In genomic region chr6:367891-368630, GRCh38 we compare ENCODE assay signal across 34 cellular contexts. TPM values are rescaled to one million over a fixed set of nuclear protein-coding genes. Genes with fewer than 3 reads are reported as not detected.
"Had no signal": no experiment of that assay in that cellular context is flagged by ENCODE, and none has a peak within 500 bp of the region (broad histone marks: within the 10 kb centered on the region; RNA-seq: fewer than 3 reads in every experiment).

No MANE protein-coding gene starts in this region.

- DNase-seq: activated CD4-positive, alpha-beta T cell treated with anti-CD3 and anti-CD28 coated beads, Interleukin-2, amount 10 ng/mL, durations not matched to agents 24 days and 14 days; activated CD4-positive, alpha-beta T cell treated with anti-CD3 and anti-CD28 coated beads, Interleukin-2, amount 50 U/mL, for 4 hours; activated CD8-positive, alpha-beta T cell treated with anti-CD3 and anti-CD28 coated beads for 36 hours; activated gamma-delta T cell; activated naive CD4-positive, alpha-beta T cell treated with Interleukin-2 at 50 U/mL for 16 hours; activated naive CD8-positive, alpha-beta T cell treated with anti-CD3 and anti-CD28 coated beads, Interleukin-2, amount 10 ng/mL, durations not matched to agents 7 days and 5 days; activated T-cell treated with anti-CD3 and anti-CD28 coated beads, Interleukin-2, amount 50 U/mL, for 1 hour; amygdala; body of pancreas; Karpas-422; KBM-7; NCI-H1048; NCI-H1105 treated with DMSO at 0.1 percent for 48 hours; NCI-H1436; NCI-H1694; NCI-H1930; NCI-H2081 treated with DMSO at 0.1 percent for 48 hours; NCI-H345; NCI-H524 treated with DMSO at 0.1 percent for 48 hours; NK-92 treated with Interleukin-12 subunit alpha and Interleukin-12 subunit beta, amount 100 ng/mL, for 24 hours; SHP77; SK-N-SH had no signal

- H3K4me3 ChIP-seq: body of pancreas, breast epithelium, PC-9, SJSA1 had no signal

- H3K4me2 ChIP-seq: PC-9, SK-N-SH had no signal

- H3K36me3 ChIP-seq: breast epithelium, SJSA1 had no signal

- H3K27ac ChIP-seq: body of pancreas, breast epithelium, PC-9, RWPE1, SJSA1 had no signal

- FAIRE-seq: astrocyte, RCC 7860, TTC549 had no signal

- H2AFZ ChIP-seq: PC-9 had no signal

- H3K9me3 ChIP-seq: SK-N-SH had no signal

- H3K27ac Mint-ChIP-seq: activated CD4-positive, alpha-beta T cell treated with anti-CD3 and anti-CD28 coated beads, Interleukin-2, amount 10 ng/mL, durations not matched to agents 24 days and 14 days; activated CD8-positive, alpha-beta T cell treated with anti-CD3 and anti-CD28 coated beads for 36 hours; activated naive CD4-positive, alpha-beta T cell treated with anti-CD3 and anti-CD28 coated beads, Interleukin-2, amount 50 U/mL, for 24 hours; activated naive CD8-positive, alpha-beta T cell treated with anti-CD3 and anti-CD28 coated beads, Interleukin-2, amount 10 ng/mL, durations not matched to agents 7 days and 5 days; activated T-helper 2 cell treated with anti-CD3 and anti-CD28 coated beads, Interferon-gamma antibody, Interleukin-2, Interleukin-4, amounts not matched to agents 10 μg/mL and 5 μg/mL and 100 μg/mL, durations not matched to agents 14 hours and 24 hours and 36 hours; T-helper 1 cell treated with Interleukin-12 subunit alpha and Interleukin-12 subunit beta and Interleukin-4 antibody, amounts not matched to agents 30 μg/mL and 1 μg/mL, for 36 hours; T-helper 2 cell treated with Interferon-gamma antibody and Interleukin-4, amounts not matched to agents 5 μg/mL and 100 μg/mL, for 36 hours had no signal

- H3K36me3 Mint-ChIP-seq: activated naive CD8-positive, alpha-beta T cell treated with anti-CD3 and anti-CD28 coated beads, Interleukin-2, amount 10 ng/mL, durations not matched to agents 7 days and 5 days had no signal

- H3K4me1 ChIP-seq: body of pancreas, breast epithelium, SJSA1 had no signal

- H3K4me3 Mint-ChIP-seq: activated CD4-positive, alpha-beta T cell treated with anti-CD3 and anti-CD28 coated beads, Interleukin-2, amount 10 ng/mL, durations not matched to agents 24 days and 14 days; activated CD8-positive, alpha-beta T cell treated with anti-CD3 and anti-CD28 coated beads for 36 hours; activated naive CD4-positive, alpha-beta T cell treated with anti-CD3 and anti-CD28 coated beads, Interleukin-2, amount 50 U/mL, for 24 hours; activated naive CD8-positive, alpha-beta T cell treated with anti-CD3 and anti-CD28 coated beads, Interleukin-2, amount 10 ng/mL, durations not matched to agents 7 days and 5 days; T-helper 1 cell treated with Interleukin-12 subunit alpha and Interleukin-12 subunit beta and Interleukin-4 antibody, amounts not matched to agents 30 μg/mL and 1 μg/mL, for 36 hours; T-helper 2 cell treated with Interferon-gamma antibody and Interleukin-4, amounts not matched to agents 5 μg/mL and 100 μg/mL, for 36 hours had no signal

- H3K9ac ChIP-seq: SK-N-SH had no signal

- ATAC-seq: activated CD8-positive, alpha-beta T cell treated with anti-CD3 and anti-CD28 coated beads for 36 hours; body of pancreas had no signal

RNA-seq across cellular contexts. Expression of gene IRF4, which starts 23.5 kb away (rescaled TPM):
- total RNA-seq: MCF 10A, PC-9 had no signal
- polyA plus RNA-seq: SK-N-SH had no signal
